9 cellular contexts compared by ENCODE assay signal in the genomic region with DNA sequence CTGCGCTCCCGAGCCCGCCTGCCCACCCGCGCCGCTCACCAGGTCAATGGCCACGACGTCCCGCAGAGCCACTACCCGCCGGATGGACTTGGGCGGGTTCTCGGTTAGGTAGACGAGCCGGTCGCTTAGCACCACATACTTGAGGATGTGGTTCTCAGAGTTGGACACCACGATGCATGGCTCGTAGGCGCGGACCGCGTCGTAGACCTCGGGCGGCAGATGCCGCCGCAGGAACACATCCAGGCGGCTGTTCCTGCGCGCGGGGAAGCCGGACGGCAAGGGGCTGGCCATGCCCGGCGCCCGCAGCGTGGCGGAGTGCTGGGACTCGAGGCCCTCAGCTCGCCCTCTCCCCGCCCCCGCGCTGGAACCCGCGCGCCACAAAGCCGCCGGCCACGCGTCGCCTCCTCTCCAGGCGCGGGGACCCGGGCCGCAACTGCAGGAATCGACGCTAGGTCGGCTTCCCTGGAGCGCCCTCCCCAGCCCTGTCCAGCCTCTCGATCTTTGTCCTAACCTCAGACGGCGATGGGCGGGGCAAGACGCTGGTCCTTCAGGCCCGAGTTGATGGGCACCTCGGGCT. TPM values are rescaled to one million over a fixed set of nuclear protein-coding genes. Genes with fewer than 3 reads are reported as not detected.
A peak's percentile ranks its signal among the peaks of the same experiment; 100 is the strongest.
DNase-seq lines count a peak whose midpoint lies in the region; ATAC-seq, FAIRE-seq and TF ChIP-seq lines count a peak whose summit lies in the region.
"Had no signal": no experiment of that assay in that cellular context is flagged by ENCODE, and none has a peak within 500 bp of the region (broad histone marks: within the 10 kb centered on the region; RNA-seq: fewer than 3 reads in every experiment).

A gene with protein sequence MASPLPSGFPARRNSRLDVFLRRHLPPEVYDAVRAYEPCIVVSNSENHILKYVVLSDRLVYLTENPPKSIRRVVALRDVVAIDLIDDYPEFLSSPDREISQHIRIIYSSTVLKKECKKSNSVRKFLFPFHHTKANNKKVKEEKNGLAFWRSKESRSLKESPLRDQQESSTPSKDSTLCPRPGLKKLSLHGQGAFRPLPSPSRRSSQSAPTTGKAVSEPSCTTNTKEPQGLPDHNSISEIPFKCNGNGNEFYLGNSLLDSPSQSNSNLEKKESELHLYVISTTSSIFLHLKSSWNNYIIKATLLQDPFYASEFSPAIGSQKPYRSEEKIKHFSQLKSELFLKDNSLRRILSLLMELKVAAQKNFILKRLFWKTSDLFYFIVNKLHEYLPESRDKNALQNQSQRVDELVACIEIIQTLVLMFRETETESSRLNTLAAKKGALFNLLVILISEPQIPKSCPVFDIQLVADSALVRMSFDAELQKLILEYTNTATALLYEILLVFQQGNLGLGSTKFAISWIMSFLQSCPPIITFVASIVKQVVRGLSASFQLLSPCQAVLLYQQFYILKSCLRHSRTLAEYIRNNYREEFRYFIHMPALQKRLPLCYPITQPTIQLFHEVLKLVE (minus strand): TSS at position 484 of the 577 bp plus-strand sequence. CDS start 193 bp downstream, at position 291.

- no peak within 1 kb of the TSS for H3K27ac Mint-ChIP-seq in activated CD4-positive, alpha-beta memory T cell treated with anti-CD3 and anti-CD28 coated beads, Interleukin-2, amount 10 ng/mL, durations not matched to agents 7 days and 5 days

- ATAC-seq in GM21786 (IDR thresholded peaks at IDR 0.05; ENCODE audit: unreplicated experiment), result no peak

- H3K4me3 Mint-ChIP-seq in activated CD4-positive, alpha-beta memory T cell treated with anti-CD3 and anti-CD28 coated beads, Interleukin-2, amount 10 ng/mL, durations not matched to agents 7 days and 5 days, result peak within 1 kb of the TSS; percentile 66

- H3K9ac ChIP-seq in skeletal muscle satellite cell (ENCODE audit: low read depth, low read length), result peak within 1 kb of the TSS; percentile 27

- POLR2A ChIA-PET in activated CD4-positive, alpha-beta memory T cell treated with anti-CD3 and anti-CD28 coated beads, Interleukin-2, amount 10 ng/mL, durations not matched to agents 7 days and 5 days (lab: Charles Lee), result interaction anchor here (1.2 to 1.4 kb wide), 2 partner anchors 13 to 16 kb away, joined by 3 to 10 read pairs; a partner anchor contains a TSS

- no peaks in the 10 kb centered on the region for H3K9me3 Mint-ChIP-seq in activated CD4-positive, alpha-beta memory T cell treated with anti-CD3 and anti-CD28 coated beads, Interleukin-2, amount 10 ng/mL, durations not matched to agents 7 days and 5 days

- H3K9me3 ChIP-seq in skeletal muscle satellite cell (replicated peaks; ENCODE audit: low read length), result no peaks in the 10 kb centered on the region

- no peak for TF ChIP-seq POLR2A in GM12891 (IDR thresholded peaks at IDR 0.05; ENCODE audit: low read depth, low read length)

- peak within 1 kb of the TSS; percentile 84 for H3K4me2 ChIP-seq in skeletal muscle satellite cell (ENCODE audit: low read length)

- H3K4me1 Mint-ChIP-seq in activated CD4-positive, alpha-beta memory T cell treated with anti-CD3 and anti-CD28 coated beads, Interleukin-2, amount 10 ng/mL, durations not matched to agents 7 days and 5 days, result peaks cover 24% of the 10 kb centered on the region

- peak within 1 kb of the TSS; percentile 67 for H3K4me3 ChIP-seq in skeletal muscle satellite cell (ENCODE audit: low read length)

- peak; percentile 80 for DNase-seq in NCI-H2227 (lab: John Stamatoyannopoulos, UW; ENCODE audit: unreplicated experiment)
- no peak for DNase-seq in NCI-H2227 treated with DMSO at 0.1 percent for 48 hours (lab: John Stamatoyannopoulos, UW)
- DNase-seq in activated CD4-positive, alpha-beta memory T cell treated with anti-CD3 and anti-CD28 coated beads, Interleukin-2, amount 10 ng/mL, durations not matched to agents 7 days and 5 days, result peak; percentile 40
- peak; percentile 8 for DNase-seq in foreskin melanocyte
- DNase-seq in middle frontal gyrus (ENCODE audit: extremely low spot score, low spot score), result no peak
- DNase-seq in GM12891 (ENCODE audit: insufficient read length, low spot score), result no peak

- no peak for FAIRE-seq in GM12891 (lab: Jason Lieb, UNC)
- FAIRE-seq: islet of Langerhans had no signal

- H3K27me3 Mint-ChIP-seq in activated CD4-positive, alpha-beta memory T cell treated with anti-CD3 and anti-CD28 coated beads, Interleukin-2, amount 10 ng/mL, durations not matched to agents 7 days and 5 days, result peaks cover 21% of the 10 kb centered on the region

- CTCF ChIA-PET in activated CD4-positive, alpha-beta memory T cell treated with anti-CD3 and anti-CD28 coated beads, Interleukin-2, amount 10 ng/mL, durations not matched to agents 7 days and 5 days (lab: Charles Lee), result interaction anchor here (0.6 to 1.6 kb wide), 6 partner anchors 10 to 319 kb away, joined by 3 to 5 read pairs (median 3); a partner anchor contains a TSS

- H3K27me3 ChIP-seq in skeletal muscle satellite cell (ENCODE audit: control insufficient read depth, insufficient read depth, low read length), result no peaks in the 10 kb centered on the region

- no peaks in the 10 kb centered on the region for H3K36me3 Mint-ChIP-seq in activated CD4-positive, alpha-beta memory T cell treated with anti-CD3 and anti-CD28 coated beads, Interleukin-2, amount 10 ng/mL, durations not matched to agents 7 days and 5 days (ENCODE audit: low read depth)

- no peaks in the 10 kb centered on the region for H3K36me3 ChIP-seq in skeletal muscle satellite cell (ENCODE audit: insufficient read depth, low read length)

- H3K4me1 ChIP-seq in skeletal muscle satellite cell (ENCODE audit: control insufficient read depth, insufficient read depth, low read length), result peaks cover 5% of the 10 kb centered on the region

TF ChIP-seq in GM12891, 5 proteins besides CTCF, POLR2A, EP300 and RAD21:
- no peak for TF ChIP-seq POU2F2 (IDR thresholded peaks at IDR 0.05; ENCODE audit: low read depth, low read length)
- no peak for TF ChIP-seq POLR2AphosphoS5 (IDR thresholded peaks at IDR 0.05; ENCODE audit: low read depth, low read length)
- TF ChIP-seq TAF1 (IDR thresholded peaks at IDR 0.05; ENCODE audit: low read depth, low read length), result no peak
- TF ChIP-seq PAX5 (IDR thresholded peaks at IDR 0.05; ENCODE audit: insufficient read depth, low read length, severe bottlenecking), result no peak
- no peak for TF ChIP-seq SPI1 (IDR thresholded peaks at IDR 0.05; ENCODE audit: low read depth, low read length)

RNA-seq across cellular contexts. Expression of the gene that starts here (rescaled TPM):
- total RNA-seq in activated CD4-positive, alpha-beta memory T cell treated with anti-CD3 and anti-CD28 coated beads, Interleukin-2, amount 10 ng/mL, durations not matched to agents 7 days and 5 days, result under 1 TPM in 1 of 2 experiments, not detected in 1; 0.40 TPM
- total RNA-seq in skeletal muscle satellite cell (2012; rRNA removed), result 1.5 and 2.0 TPM in 2 replicates
- polyA plus RNA-seq in GM12891 (2012; ENCODE audit: low read depth, missing spikeins), result not detected

Comparison
In these comparisons a context has a peak if more than half of its experiments do, and no peak if none do; other contexts are left out.
1. DNase-seq: peak in NCI-H2227 (single experiment) and foreskin melanocyte (single experiment); none in NCI-H2227 treated with DMSO at 0.1 percent for 48 hours (single experiment), middle frontal gyrus (single experiment) and GM12891 (single experiment).
2. Peak in DNase-seq in activated CD4-positive, alpha-beta memory T cell treated with anti-CD3 and anti-CD28 coated beads, Interleukin-2, amount 10 ng/mL, durations not matched to agents 7 days and 5 days; RNA of the gene not detected or under 1 TPM.